ENCODE assay signal across 2 cellular contexts in genomic region chr22:24094966-24095365, GRCh38.
TF ChIP-seq lines count a peak whose summit lies in the region.

No MANE protein-coding gene starts in this region.

TF ChIP-seq in HepG2, 621 proteins besides CTCF, POLR2A, EP300 and RAD21:
- TF ChIP-seq CBX5 (CRISPR knock-in tag; IDR thresholded peaks at IDR 0.05; ENCODE audit: borderline replicate concordance): no peak
- TF ChIP-seq BCL6 (CRISPR knock-in tag; IDR thresholded peaks at IDR 0.05): no peak
- no peak for TF ChIP-seq NKX3-1 (CRISPR knock-in tag; IDR thresholded peaks at IDR 0.05)
- no peak for TF ChIP-seq PBX3 (CRISPR knock-in tag; IDR thresholded peaks at IDR 0.05; ENCODE audit: borderline replicate concordance)
- TF ChIP-seq ZNF343 (CRISPR knock-in tag; IDR thresholded peaks at IDR 0.05): no peak

TF ChIP-seq in H1, 55 proteins besides CTCF, POLR2A, EP300 and RAD21 (continued from another document):
- TF ChIP-seq SAP30 (IDR thresholded peaks at IDR 0.05; ENCODE audit: insufficient read depth, insufficient replicate concordance, low read length) (no peak), CHD2 (IDR thresholded peaks at IDR 0.05; ENCODE audit: low read length) (no peak), CTBP2 (IDR thresholded peaks at IDR 0.05; ENCODE audit: borderline replicate concordance, insufficient read depth, insufficient read length, low read length) (no peak), RFX5 (IDR thresholded peaks at IDR 0.05; ENCODE audit: borderline replicate concordance, low read depth, low read length) (no peak), RBBP5 (IDR thresholded peaks at IDR 0.05; ENCODE audit: borderline replicate concordance, low read depth, low read length) (no peak), KDM5A (IDR thresholded peaks at IDR 0.05; ENCODE audit: low read length) (no peak)
- TF ChIP-seq, protein P1, sequence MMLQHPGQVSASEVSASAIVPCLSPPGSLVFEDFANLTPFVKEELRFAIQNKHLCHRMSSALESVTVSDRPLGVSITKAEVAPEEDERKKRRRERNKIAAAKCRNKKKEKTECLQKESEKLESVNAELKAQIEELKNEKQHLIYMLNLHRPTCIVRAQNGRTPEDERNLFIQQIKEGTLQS (IDR thresholded peaks at IDR 0.05; ENCODE audit: insufficient read depth, low read depth, low read length): no peak
